8 cellular contexts compared by ENCODE assay signal in the genomic region with DNA sequence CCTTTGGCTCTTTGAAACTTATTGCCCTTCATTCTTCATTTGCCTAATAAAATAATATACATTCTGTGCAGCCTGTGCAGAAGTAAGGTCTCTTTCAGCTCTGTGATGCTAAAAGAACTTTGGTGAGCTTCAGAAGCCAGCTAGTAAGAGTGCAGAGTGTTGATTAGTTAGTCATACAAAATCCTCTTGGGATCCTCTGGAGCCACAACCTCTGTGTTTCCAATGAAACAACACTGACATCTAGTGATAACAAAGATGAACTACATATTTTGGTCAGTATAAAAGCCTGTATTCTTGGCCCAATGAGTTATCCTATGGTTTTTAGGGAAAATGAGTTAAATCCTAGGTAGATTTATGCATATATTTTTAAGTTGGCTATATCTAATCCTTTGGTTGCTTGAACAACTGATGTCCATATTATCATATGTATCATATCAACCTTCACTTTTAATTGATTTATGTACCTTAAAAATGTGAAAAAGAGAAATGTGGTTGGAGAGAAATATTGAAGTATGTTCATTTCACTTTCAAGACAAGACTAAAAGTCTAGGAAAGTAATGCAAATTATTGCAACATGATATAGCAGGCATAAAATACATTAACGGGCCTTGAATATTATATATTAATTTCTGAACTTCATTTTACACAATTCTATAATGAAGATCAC.
A peak's percentile ranks its signal among the peaks of the same experiment; 100 is the strongest.
DNase-seq lines count a peak whose midpoint lies in the region; ATAC-seq and TF ChIP-seq lines count a peak whose summit lies in the region.

No MANE protein-coding gene starts in this region.

- no peak overlapping the region for H3K27ac ChIP-seq in RWPE1
- no peak overlapping the region for H3K27ac ChIP-seq in neural cell (ENCODE audit: low read length)

- TF ChIP-seq CTCF in activated CD8-positive, alpha-beta T cell treated with anti-CD3 and anti-CD28 coated beads for 36 hours (IDR thresholded peaks at IDR 0.05) = peak; percentile 68
- TF ChIP-seq CTCF in LNCAP (IDR thresholded peaks at IDR 0.05) (peak; percentile 84), RWPE1 (conservative IDR thresholded peaks at IDR 0.05; ENCODE audit: low read depth) (peak; percentile 76), neural cell (IDR thresholded peaks at IDR 0.05; ENCODE audit: poor library complexity, severe bottlenecking) (peak; percentile 89)

- no peaks in the 10 kb centered on the region for H3K79me2 ChIP-seq in neural cell (replicated peaks; ENCODE audit: insufficient read depth, low read length)

- no peak overlapping the region for H2AFZ ChIP-seq in neural cell (ENCODE audit: low read depth, low read length)

- H3K4me3 Mint-ChIP-seq in activated CD8-positive, alpha-beta T cell treated with anti-CD3 and anti-CD28 coated beads for 36 hours = no peak overlapping the region
- H3K4me3 Mint-ChIP-seq in activated CD8-positive, alpha-beta T cell treated with anti-CD3 and anti-CD28 coated beads, Interleukin-2, amount 10 ng/mL, durations not matched to agents 7 days and 5 days = no peak overlapping the region

- H3K9ac ChIP-seq in neural cell (ENCODE audit: low read length) = no peak overlapping the region

- no peaks in the 10 kb centered on the region for H3K9me3 Mint-ChIP-seq in activated CD8-positive, alpha-beta T cell treated with anti-CD3 and anti-CD28 coated beads for 36 hours
- H3K9me3 Mint-ChIP-seq in activated CD8-positive, alpha-beta T cell treated with anti-CD3 and anti-CD28 coated beads, Interleukin-2, amount 10 ng/mL, durations not matched to agents 7 days and 5 days (ENCODE audit: insufficient read depth) = no peaks in the 10 kb centered on the region

- no peak for DNase-seq in activated CD8-positive, alpha-beta T cell treated with anti-CD3 and anti-CD28 coated beads for 36 hours
- no peak for DNase-seq in activated CD8-positive, alpha-beta T cell treated with anti-CD3 and anti-CD28 coated beads, Interleukin-2, amount 10 ng/mL, durations not matched to agents 7 days and 5 days
- peak; percentile 65 for DNase-seq in H4 (ENCODE audit: low spot score)
- DNase-seq in RWPE1 (ENCODE audit: low spot score) = peak; percentile 55
- DNase-seq in stimulated activated CD4-positive, alpha-beta T cell treated with anti-CD3 and anti-CD28 coated beads, Interleukin-2, amount 100 ng/mL, for 24 hours = no peak

- H3K4me3 ChIP-seq in neural cell (ENCODE audit: low read length) = no peak overlapping the region

- POLR2A ChIA-PET in activated CD8-positive, alpha-beta T cell treated with anti-CD3 and anti-CD28 coated beads for 36 hours (lab: Charles Lee) = no interaction called here
- POLR2A ChIA-PET in activated CD8-positive, alpha-beta T cell treated with anti-CD3 and anti-CD28 coated beads, Interleukin-2, amount 10 ng/mL, durations not matched to agents 7 days and 5 days (lab: Charles Lee) = no interaction called here
- POLR2A ChIA-PET in RWPE1 (lab: Yijun Ruan, JAX; ENCODE audit: low non-redundant PET) = no interaction called here

- ATAC-seq in activated CD8-positive, alpha-beta T cell treated with anti-CD3 and anti-CD28 coated beads for 36 hours = peak; percentile 66
- no peak for ATAC-seq in activated CD8-positive, alpha-beta T cell treated with anti-CD3 and anti-CD28 coated beads, Interleukin-2, amount 10 ng/mL, durations not matched to agents 7 days and 5 days
- ATAC-seq in esophagus mucosa = peak; percentile 83

- H4K20me1 ChIP-seq in neural cell (ENCODE audit: insufficient read depth) = no peaks in the 10 kb centered on the region

- H3K36me3 Mint-ChIP-seq in activated CD8-positive, alpha-beta T cell treated with anti-CD3 and anti-CD28 coated beads for 36 hours (ENCODE audit: low read depth) = no peaks in the 10 kb centered on the region
- H3K36me3 Mint-ChIP-seq in activated CD8-positive, alpha-beta T cell treated with anti-CD3 and anti-CD28 coated beads, Interleukin-2, amount 10 ng/mL, durations not matched to agents 7 days and 5 days (ENCODE audit: low read depth) = no peaks in the 10 kb centered on the region

- no peaks in the 10 kb centered on the region for H3K9me3 ChIP-seq in neural cell (ENCODE audit: low read length)

- no peaks in the 10 kb centered on the region for H3F3A ChIP-seq in neural cell (ENCODE audit: insufficient read depth, low read length, poor library complexity, severe bottlenecking)

- intact Hi-C loops in activated CD8-positive, alpha-beta T cell treated with anti-CD3 and anti-CD28 coated beads for 36 hours (cut with micrococcal nuclease) = no loop called here

- H3K27ac Mint-ChIP-seq in activated CD8-positive, alpha-beta T cell treated with anti-CD3 and anti-CD28 coated beads for 36 hours = no peak overlapping the region
- H3K27ac Mint-ChIP-seq in activated CD8-positive, alpha-beta T cell treated with anti-CD3 and anti-CD28 coated beads, Interleukin-2, amount 10 ng/mL, durations not matched to agents 7 days and 5 days = no peak overlapping the region

- CTCF ChIA-PET in activated CD8-positive, alpha-beta T cell treated with anti-CD3 and anti-CD28 coated beads for 36 hours (lab: Charles Lee) = interaction anchor here (1.2 kb wide), 1 partner anchor 13 kb away, joined by 4 read pairs; no protein-coding TSS in a partner anchor
- CTCF ChIA-PET in activated CD8-positive, alpha-beta T cell treated with anti-CD3 and anti-CD28 coated beads, Interleukin-2, amount 10 ng/mL, durations not matched to agents 7 days and 5 days (lab: Charles Lee) = no interaction called here
- CTCF ChIA-PET in RWPE1 (lab: Yijun Ruan, JAX) = interaction anchor here (0.7 to 1.1 kb wide), 3 partner anchors 12 to 463 kb away, joined by 3 to 5 read pairs (median 3); no protein-coding TSS in a partner anchor

- TF ChIP-seq EP300 in neural cell (conservative IDR thresholded peaks at IDR 0.05; ENCODE audit: poor library complexity, severe bottlenecking) = no peak

- peaks cover 11% of the 10 kb centered on the region for H3K27me3 Mint-ChIP-seq in activated CD8-positive, alpha-beta T cell treated with anti-CD3 and anti-CD28 coated beads for 36 hours
- peaks cover 3% of the 10 kb centered on the region for H3K27me3 Mint-ChIP-seq in activated CD8-positive, alpha-beta T cell treated with anti-CD3 and anti-CD28 coated beads, Interleukin-2, amount 10 ng/mL, durations not matched to agents 7 days and 5 days (ENCODE audit: low read depth)

- no peaks in the 10 kb centered on the region for H3K9me2 ChIP-seq in neural cell (ENCODE audit: insufficient read depth, low read length)

- peak; percentile 95 for TF ChIP-seq RAD21 in neural cell (conservative IDR thresholded peaks at IDR 0.05)

- H3K4me2 ChIP-seq in neural cell (ENCODE audit: low read length) = no peak overlapping the region

- H3K27me3 ChIP-seq in neural cell (ENCODE audit: insufficient read depth, low read depth, low read length) = no peaks in the 10 kb centered on the region

- no peaks in the 10 kb centered on the region for H3K36me3 ChIP-seq in neural cell (ENCODE audit: insufficient read depth, low read length)

- H3K4me1 Mint-ChIP-seq in activated CD8-positive, alpha-beta T cell treated with anti-CD3 and anti-CD28 coated beads for 36 hours (ENCODE audit: low read depth) = no peaks in the 10 kb centered on the region
- no peaks in the 10 kb centered on the region for H3K4me1 Mint-ChIP-seq in activated CD8-positive, alpha-beta T cell treated with anti-CD3 and anti-CD28 coated beads, Interleukin-2, amount 10 ng/mL, durations not matched to agents 7 days and 5 days (ENCODE audit: low read depth)

TF ChIP-seq in neural cell, 6 proteins besides CTCF, POLR2A, EP300 and RAD21:
- peak; percentile 86 for TF ChIP-seq SMC3 (conservative IDR thresholded peaks at IDR 0.05; ENCODE audit: poor library complexity)
- TF ChIP-seq MXI1 (conservative IDR thresholded peaks at IDR 0.05; ENCODE audit: poor library complexity, severe bottlenecking) = no peak
- TF ChIP-seq, protein P1, sequence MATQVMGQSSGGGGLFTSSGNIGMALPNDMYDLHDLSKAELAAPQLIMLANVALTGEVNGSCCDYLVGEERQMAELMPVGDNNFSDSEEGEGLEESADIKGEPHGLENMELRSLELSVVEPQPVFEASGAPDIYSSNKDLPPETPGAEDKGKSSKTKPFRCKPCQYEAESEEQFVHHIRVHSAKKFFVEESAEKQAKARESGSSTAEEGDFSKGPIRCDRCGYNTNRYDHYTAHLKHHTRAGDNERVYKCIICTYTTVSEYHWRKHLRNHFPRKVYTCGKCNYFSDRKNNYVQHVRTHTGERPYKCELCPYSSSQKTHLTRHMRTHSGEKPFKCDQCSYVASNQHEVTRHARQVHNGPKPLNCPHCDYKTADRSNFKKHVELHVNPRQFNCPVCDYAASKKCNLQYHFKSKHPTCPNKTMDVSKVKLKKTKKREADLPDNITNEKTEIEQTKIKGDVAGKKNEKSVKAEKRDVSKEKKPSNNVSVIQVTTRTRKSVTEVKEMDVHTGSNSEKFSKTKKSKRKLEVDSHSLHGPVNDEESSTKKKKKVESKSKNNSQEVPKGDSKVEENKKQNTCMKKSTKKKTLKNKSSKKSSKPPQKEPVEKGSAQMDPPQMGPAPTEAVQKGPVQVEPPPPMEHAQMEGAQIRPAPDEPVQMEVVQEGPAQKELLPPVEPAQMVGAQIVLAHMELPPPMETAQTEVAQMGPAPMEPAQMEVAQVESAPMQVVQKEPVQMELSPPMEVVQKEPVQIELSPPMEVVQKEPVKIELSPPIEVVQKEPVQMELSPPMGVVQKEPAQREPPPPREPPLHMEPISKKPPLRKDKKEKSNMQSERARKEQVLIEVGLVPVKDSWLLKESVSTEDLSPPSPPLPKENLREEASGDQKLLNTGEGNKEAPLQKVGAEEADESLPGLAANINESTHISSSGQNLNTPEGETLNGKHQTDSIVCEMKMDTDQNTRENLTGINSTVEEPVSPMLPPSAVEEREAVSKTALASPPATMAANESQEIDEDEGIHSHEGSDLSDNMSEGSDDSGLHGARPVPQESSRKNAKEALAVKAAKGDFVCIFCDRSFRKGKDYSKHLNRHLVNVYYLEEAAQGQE (IDR thresholded peaks at IDR 0.05; ENCODE audit: borderline replicate concordance) = no peak

Comparison
In these comparisons a context has a peak if more than half of its experiments do, and no peak if none do; other contexts are left out.
1. DNase-seq: peak in H4 (single experiment) and RWPE1 (single experiment); none in activated CD8-positive, alpha-beta T cell treated with anti-CD3 and anti-CD28 coated beads for 36 hours (single experiment), activated CD8-positive, alpha-beta T cell treated with anti-CD3 and anti-CD28 coated beads, Interleukin-2, amount 10 ng/mL, durations not matched to agents 7 days and 5 days (single experiment) and stimulated activated CD4-positive, alpha-beta T cell treated with anti-CD3 and anti-CD28 coated beads, Interleukin-2, amount 100 ng/mL, for 24 hours (0 of 2).
2. Peak in every context shown above with its lines, with median percentiles within 50 percentile points of each other: CTCF ChIP-seq.